8 cellular contexts compared by ENCODE assay signal in the genomic region with DNA sequence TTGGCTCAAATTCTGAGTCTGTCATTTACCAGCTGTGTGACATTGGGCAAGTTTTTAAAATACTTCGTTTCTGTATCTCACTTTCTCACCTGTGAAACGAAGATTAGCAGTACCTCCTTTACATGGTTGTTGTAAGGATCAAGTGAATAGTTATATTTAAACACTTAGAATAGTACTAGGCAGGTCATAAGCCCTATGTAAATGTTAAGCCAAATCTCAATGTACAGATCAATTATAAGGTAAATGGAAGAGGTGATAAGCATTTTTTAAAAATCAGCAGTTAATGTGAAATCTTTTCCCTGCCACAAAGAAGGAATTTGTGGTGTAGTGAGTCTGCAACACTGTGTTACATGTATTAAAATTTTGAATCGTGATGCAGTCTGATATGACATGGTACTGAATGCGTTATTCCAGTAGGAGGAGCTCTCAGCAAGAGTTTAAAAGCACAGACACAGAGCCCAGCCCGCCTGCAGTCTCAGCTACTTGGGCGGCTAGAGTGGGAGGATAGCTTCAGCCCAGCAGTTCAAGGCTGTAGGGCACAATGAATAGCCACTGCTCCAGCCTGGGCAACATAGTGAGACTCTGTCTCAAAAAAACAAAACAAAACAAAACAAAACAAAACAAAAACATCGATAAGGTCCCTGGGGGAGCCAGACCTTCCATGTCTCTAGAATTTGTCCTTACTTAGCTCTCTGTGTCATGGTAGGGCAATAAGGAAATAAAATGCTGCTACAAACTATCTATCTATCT. TPM values are rescaled to one million over a fixed set of nuclear protein-coding genes. Genes with fewer than 3 reads are reported as not detected.
A peak's percentile ranks its signal among the peaks of the same experiment; 100 is the strongest.
DNase-seq lines count a peak whose midpoint lies in the region; ATAC-seq and TF ChIP-seq lines count a peak whose summit lies in the region.

No MANE protein-coding gene starts in this region.

- H3K27ac Mint-ChIP-seq in activated CD4-positive, alpha-beta memory T cell treated with anti-CD3 and anti-CD28 coated beads, Interleukin-2, amount 10 ng/mL, durations not matched to agents 7 days and 5 days: no peak overlapping the region
- no peak overlapping the region for H3K27ac Mint-ChIP-seq in naive thymus-derived CD8-positive, alpha-beta T cell
- no peak overlapping the region for H3K27ac Mint-ChIP-seq in type B pancreatic cell

- H3K4me3 ChIP-seq in epithelial cell of proximal tubule (ENCODE audit: low read depth, low read length): no peak overlapping the region

- CTCF ChIA-PET in activated CD4-positive, alpha-beta memory T cell treated with anti-CD3 and anti-CD28 coated beads, Interleukin-2, amount 10 ng/mL, durations not matched to agents 7 days and 5 days (lab: Charles Lee): interaction anchor here (0.6 to 2.7 kb wide), 54 partner anchors 9 to 786 kb away, joined by 3 to 37 read pairs (median 4); a partner anchor contains a TSS

- peak; percentile 53 for DNase-seq in DMS114 treated with DMSO at 0.1 percent for 48 hours (lab: John Stamatoyannopoulos, UW; ENCODE audit: unreplicated experiment)
- DNase-seq in NCI-H748 (lab: John Stamatoyannopoulos, UW; ENCODE audit: unreplicated experiment): peak; percentile 82
- peak; percentile 61 for DNase-seq in activated CD4-positive, alpha-beta memory T cell treated with anti-CD3 and anti-CD28 coated beads, Interleukin-2, amount 10 ng/mL, durations not matched to agents 7 days and 5 days
- no peak for DNase-seq in epithelial cell of proximal tubule (ENCODE audit: low read depth)
- DNase-seq in naive thymus-derived CD8-positive, alpha-beta T cell: peak; percentile 13 to 70 (median 40)
- DNase-seq in type B pancreatic cell (ENCODE audit: extremely low spot score, unreplicated experiment): no peak

- H3K9me3 Mint-ChIP-seq in activated CD4-positive, alpha-beta memory T cell treated with anti-CD3 and anti-CD28 coated beads, Interleukin-2, amount 10 ng/mL, durations not matched to agents 7 days and 5 days: no peaks in the 10 kb centered on the region
- H3K9me3 Mint-ChIP-seq in naive thymus-derived CD8-positive, alpha-beta T cell: no peaks in the 10 kb centered on the region
- H3K9me3 Mint-ChIP-seq in type B pancreatic cell: no peaks in the 10 kb centered on the region

- H3K36me3 Mint-ChIP-seq in activated CD4-positive, alpha-beta memory T cell treated with anti-CD3 and anti-CD28 coated beads, Interleukin-2, amount 10 ng/mL, durations not matched to agents 7 days and 5 days (ENCODE audit: low read depth): no peaks in the 10 kb centered on the region
- no peaks in the 10 kb centered on the region for H3K36me3 Mint-ChIP-seq in naive thymus-derived CD8-positive, alpha-beta T cell
- H3K36me3 Mint-ChIP-seq in type B pancreatic cell: no peaks in the 10 kb centered on the region

- no peak overlapping the region for H3K4me3 Mint-ChIP-seq in activated CD4-positive, alpha-beta memory T cell treated with anti-CD3 and anti-CD28 coated beads, Interleukin-2, amount 10 ng/mL, durations not matched to agents 7 days and 5 days
- no peak overlapping the region for H3K4me3 Mint-ChIP-seq in naive thymus-derived CD8-positive, alpha-beta T cell
- H3K4me3 Mint-ChIP-seq in type B pancreatic cell: no peak overlapping the region

- TF ChIP-seq CTCF in epithelial cell of proximal tubule (conservative IDR thresholded peaks at IDR 0.05; ENCODE audit: low read depth, low read length) (peak; percentile 83), type B pancreatic cell (conservative IDR thresholded peaks at IDR 0.05) (peak; percentile 81)

- ATAC-seq in GM19463 (IDR thresholded peaks at IDR 0.05; ENCODE audit: unreplicated experiment) (peak; percentile 93), HG03521 (IDR thresholded peaks at IDR 0.05; ENCODE audit: unreplicated experiment) (peak; percentile 87)
- ATAC-seq in naive thymus-derived CD8-positive, alpha-beta T cell: peak; percentile 100

- peaks cover 21% of the 10 kb centered on the region for H3K4me1 Mint-ChIP-seq in activated CD4-positive, alpha-beta memory T cell treated with anti-CD3 and anti-CD28 coated beads, Interleukin-2, amount 10 ng/mL, durations not matched to agents 7 days and 5 days
- peaks cover 0 to 6% (median 2%) of the 10 kb centered on the region in 4 donors for H3K4me1 Mint-ChIP-seq in naive thymus-derived CD8-positive, alpha-beta T cell
- peaks cover under 1% of the 10 kb centered on the region for H3K4me1 Mint-ChIP-seq in type B pancreatic cell (ENCODE audit: unreplicated experiment)

- peaks cover 2% of the 10 kb centered on the region for H3K27me3 Mint-ChIP-seq in activated CD4-positive, alpha-beta memory T cell treated with anti-CD3 and anti-CD28 coated beads, Interleukin-2, amount 10 ng/mL, durations not matched to agents 7 days and 5 days
- peaks cover 0 to 3% (median 2%) of the 10 kb centered on the region in 5 donors for H3K27me3 Mint-ChIP-seq in naive thymus-derived CD8-positive, alpha-beta T cell
- no peaks in the 10 kb centered on the region for H3K27me3 Mint-ChIP-seq in type B pancreatic cell

- POLR2A ChIA-PET in activated CD4-positive, alpha-beta memory T cell treated with anti-CD3 and anti-CD28 coated beads, Interleukin-2, amount 10 ng/mL, durations not matched to agents 7 days and 5 days (lab: Charles Lee): interaction anchor here (0.5 to 1.8 kb wide), 5 partner anchors 11 to 511 kb away, joined by 3 to 7 read pairs (median 3); a partner anchor contains a TSS
- POLR2A ChIA-PET in naive thymus-derived CD8-positive, alpha-beta T cell (lab: Charles Lee): interaction anchor here (0.7 kb wide), 1 partner anchor 13 kb away, joined by 4 read pairs; no protein-coding TSS in a partner anchor

RNA-seq across cellular contexts. Expression of a gene that starts 46.0 kb away (rescaled TPM):
- total RNA-seq in activated CD4-positive, alpha-beta memory T cell treated with anti-CD3 and anti-CD28 coated beads, Interleukin-2, amount 10 ng/mL, durations not matched to agents 7 days and 5 days: 10 to 100 TPM; 18.7 to 20.3 TPM
- total RNA-seq in epithelial cell of proximal tubule: 4.2 and 7.7 TPM in 2 replicates
- 10 to 100 TPM; 12.5 to 13.7 TPM for total RNA-seq in naive thymus-derived CD8-positive, alpha-beta T cell
- polyA plus RNA-seq in naive thymus-derived CD8-positive, alpha-beta T cell: 10 to 100 TPM; 21.8 to 25.9 (median 22.5) TPM
- total RNA-seq in type B pancreatic cell (ENCODE audit: low replicate concordance): 27.3 and 29.9 TPM in 2 replicates

RNA-seq across cellular contexts. Expression of a gene that starts 46.0 kb away (rescaled TPM):
- 1 to 10 TPM; 6.1 to 7.0 TPM for total RNA-seq in activated CD4-positive, alpha-beta memory T cell treated with anti-CD3 and anti-CD28 coated beads, Interleukin-2, amount 10 ng/mL, durations not matched to agents 7 days and 5 days
- 5.1 and 7.5 TPM in 2 replicates for total RNA-seq in epithelial cell of proximal tubule
- 1 to 10 TPM; 3.2 to 3.8 TPM for total RNA-seq in naive thymus-derived CD8-positive, alpha-beta T cell
- polyA plus RNA-seq in naive thymus-derived CD8-positive, alpha-beta T cell: 1 to 10 TPM; 2.1 to 3.7 (median 2.2) TPM
- total RNA-seq in type B pancreatic cell (ENCODE audit: low replicate concordance): 11.2 and 12.4 TPM in 2 replicates

Comparison
In these comparisons a context has a peak if more than half of its experiments do, and no peak if none do; other contexts are left out.
1. DNase-seq: peak in DMS114 treated with DMSO at 0.1 percent for 48 hours (single experiment), NCI-H748 (single experiment), activated CD4-positive, alpha-beta memory T cell treated with anti-CD3 and anti-CD28 coated beads, Interleukin-2, amount 10 ng/mL, durations not matched to agents 7 days and 5 days (single experiment) and naive thymus-derived CD8-positive, alpha-beta T cell (10 of 10); none in epithelial cell of proximal tubule (single experiment) and type B pancreatic cell (single experiment).
2. Peak in every context shown above with its lines, with median percentiles within 50 percentile points of each other: ATAC-seq.